ENCODE assay signal across 17 cellular contexts in the genomic region with DNA sequence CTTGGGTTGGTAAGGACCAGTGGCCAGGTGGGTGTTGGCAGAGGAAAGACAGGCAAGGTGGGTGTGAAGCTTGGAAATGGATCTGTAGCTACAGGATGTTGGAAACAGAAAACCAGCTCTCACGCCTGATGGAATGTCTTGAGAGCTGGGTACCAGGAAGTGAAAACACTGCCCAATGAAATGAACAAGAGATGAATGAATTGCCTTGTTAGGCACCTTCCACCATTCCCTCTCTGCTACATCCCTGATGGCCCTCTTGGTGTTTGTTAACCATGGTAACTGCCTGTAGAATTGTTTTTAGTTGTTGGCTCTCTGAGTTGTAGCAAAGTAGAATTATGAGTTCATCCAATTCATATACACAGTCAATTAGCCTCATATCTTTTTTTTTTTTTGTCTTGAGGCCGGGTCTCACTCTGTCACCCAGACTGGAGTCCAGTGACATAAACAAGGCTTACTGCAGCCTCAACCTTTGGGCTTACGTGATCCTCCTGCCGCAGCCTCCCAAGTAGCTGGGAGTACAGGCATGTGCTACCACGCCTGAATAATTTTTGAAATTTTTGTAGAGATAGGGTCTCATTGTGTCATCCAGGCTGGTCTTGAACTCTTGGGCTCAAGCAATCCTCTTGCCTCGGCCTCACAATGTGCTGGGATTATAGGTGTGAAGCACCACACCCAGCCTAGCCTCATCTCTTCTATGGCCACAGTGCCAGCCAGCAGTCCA. TPM values are rescaled to one million over a fixed set of nuclear protein-coding genes. Genes with fewer than 3 reads are reported as not detected.
A peak's percentile ranks its signal among the peaks of the same experiment; 100 is the strongest.
DNase-seq lines count a peak whose midpoint lies in the region; ATAC-seq, FAIRE-seq and TF ChIP-seq lines count a peak whose summit lies in the region.
"Had no signal": no experiment of that assay in that cellular context is flagged by ENCODE, and none has a peak within 500 bp of the region (broad histone marks: within the 10 kb centered on the region; RNA-seq: fewer than 3 reads in every experiment).

No MANE protein-coding gene starts in this region.

- H3K27ac Mint-ChIP-seq in MCF 10A (ENCODE audit: low read depth, unreplicated experiment): no peak overlapping the region
- peak overlapping the region; percentile 49 for H3K27ac Mint-ChIP-seq in central memory CD8-positive, alpha-beta T cell (ENCODE audit: low read depth)
- peak overlapping the region; percentile 84 for H3K27ac Mint-ChIP-seq in stimulated activated effector memory CD8-positive, alpha-beta T cell treated with anti-CD3 and anti-CD28 coated beads, Interleukin-12 subunit alpha, Interleukin-12 subunit beta, amount 100 ng/mL, for 72 hours

- no peaks in the 10 kb centered on the region for H3K27me3 Mint-ChIP-seq in MCF 10A (ENCODE audit: insufficient read depth, unreplicated experiment)
- H3K27me3 Mint-ChIP-seq in central memory CD8-positive, alpha-beta T cell: no peaks in the 10 kb centered on the region

- TF ChIP-seq POLR2A in breast epithelium (IDR thresholded peaks at IDR 0.05): no peak

- CTCF ChIA-PET in MCF 10A (lab: Yijun Ruan, JAX): interaction anchor here (0.6 to 1.9 kb wide), 3 partner anchors 37 to 52 kb away, joined by 3 to 5 read pairs (median 4); no protein-coding TSS in a partner anchor

- H3K9me3 ChIP-seq in breast epithelium (no peaks in the 10 kb centered on the region), small intestine (ENCODE audit: control insufficient read depth, low read depth) (no peaks in the 10 kb centered on the region)
- H3K9me3 ChIP-seq: heart left ventricle had no signal

- WGBS in small intestine, 3 donors: 85 to 88% (median 87%) methylated on average over 6 of the region's 6 CpGs

- intact Hi-C loops in breast epithelium (cut with DNase I; ENCODE audit: low total_unique reads): no loop called here
- intact Hi-C loops in MCF 10A (cut with micrococcal nuclease): no loop called here

- H3K27me3 ChIP-seq in breast epithelium (no peaks in the 10 kb centered on the region), small intestine (ENCODE audit: control insufficient read depth in 2 of 2, insufficient read depth in 2 of 2, low read length in 2 of 2) (no peaks in the 10 kb centered on the region)
- H3K27me3 ChIP-seq: heart left ventricle had no signal

- no peaks in the 10 kb centered on the region for H3K9me3 Mint-ChIP-seq in MCF 10A (ENCODE audit: unreplicated experiment)
- no peaks in the 10 kb centered on the region for H3K9me3 Mint-ChIP-seq in central memory CD8-positive, alpha-beta T cell
- no peaks in the 10 kb centered on the region for H3K9me3 Mint-ChIP-seq in stimulated activated effector memory CD8-positive, alpha-beta T cell treated with anti-CD3 and anti-CD28 coated beads, Interleukin-12 subunit alpha, Interleukin-12 subunit beta, amount 100 ng/mL, for 72 hours

- DNase-seq in breast epithelium (ENCODE audit: low spot score in 2 of 2) (no peak), MCF 10A (ENCODE audit: unreplicated experiment) (no peak), Kasumi-1 (lab: John Stamatoyannopoulos, UW) (no peak), small intestine (no peak)
- no peak for DNase-seq in central memory CD8-positive, alpha-beta T cell (ENCODE audit: low spot score in 2 of 2)
- no peak for DNase-seq in stimulated activated effector memory CD8-positive, alpha-beta T cell treated with anti-CD3 and anti-CD28 coated beads, Interleukin-12 subunit alpha, Interleukin-12 subunit beta, amount 100 ng/mL, for 72 hours (ENCODE audit: low spot score in 2 of 2)
- no peak for DNase-seq in central memory CD4-positive, alpha-beta T cell
- DNase-seq: activated CD4-positive, alpha-beta T cell treated with anti-CD3 and anti-CD28 coated beads for 48 hours; activated naive CD4-positive, alpha-beta T cell treated with anti-CD3 and anti-CD28 coated beads, Interleukin-2, amount 50 U/mL, for 16 hours; cerebellar nuclear complex; heart left ventricle; left cardiac atrium; NCI-H345; OCI-M1 had no signal

- FAIRE-seq in small intestine (lab: Jason Lieb, UNC): no peak
- FAIRE-seq: H1 had no signal

- H3K27ac ChIP-seq in breast epithelium (peak overlapping the region; percentile 8 to 64), small intestine (ENCODE audit: low read depth in 1 of 2, low read length in 1 of 2) (peak overlapping the region in 1 of 2 donors; percentile 0)
- H3K27ac ChIP-seq: epithelial cell of prostate, heart left ventricle had no signal

- POLR2A ChIA-PET in MCF 10A (lab: Yijun Ruan, JAX): interaction anchor here (0.7 kb wide), 1 partner anchor 23 kb away, joined by 3 read pairs; no protein-coding TSS in a partner anchor

- H3K4me3 ChIP-seq in breast epithelium (no peak overlapping the region), small intestine (ENCODE audit: low read depth in 1 of 2, low read length in 2 of 2) (no peak overlapping the region)
- H3K4me3 ChIP-seq: heart left ventricle had no signal

- peaks cover 30% of the 10 kb centered on the region for H3K36me3 Mint-ChIP-seq in MCF 10A (ENCODE audit: insufficient read depth, unreplicated experiment)
- peaks cover 13% of the 10 kb centered on the region for H3K36me3 Mint-ChIP-seq in central memory CD8-positive, alpha-beta T cell (ENCODE audit: insufficient read depth)
- peaks cover 31% of the 10 kb centered on the region for H3K36me3 Mint-ChIP-seq in stimulated activated effector memory CD8-positive, alpha-beta T cell treated with anti-CD3 and anti-CD28 coated beads, Interleukin-12 subunit alpha, Interleukin-12 subunit beta, amount 100 ng/mL, for 72 hours

- no TSS peak for BruUV-seq in MCF 10A (replicated peaks; lab: Mats Ljungman, UMichigan)

- no peaks in the 10 kb centered on the region for H3K36me3 ChIP-seq in breast epithelium
- H3K36me3 ChIP-seq in small intestine (ENCODE audit: control insufficient read depth in 2 of 2, insufficient read depth in 2 of 2, low read length in 2 of 2): no peaks in the 10 kb centered on the region

- no peak for TF ChIP-seq CTCF in breast epithelium (IDR thresholded peaks at IDR 0.05)
- TF ChIP-seq CTCF in MCF 10A (IDR thresholded peaks at IDR 0.05; ENCODE audit: unreplicated experiment): no peak

- H3K4me1 ChIP-seq in breast epithelium (no peaks in the 10 kb centered on the region), small intestine (ENCODE audit: control insufficient read depth in 2 of 2, insufficient read depth in 1 of 2, low read depth in 1 of 2, low read length in 1 of 2) (peaks cover 0 to 2% of the 10 kb centered on the region in 2 donors)

- H3K4me1 Mint-ChIP-seq in MCF 10A (ENCODE audit: insufficient read depth, unreplicated experiment): peaks cover 6% of the 10 kb centered on the region
- peaks cover 56% of the 10 kb centered on the region for H3K4me1 Mint-ChIP-seq in central memory CD8-positive, alpha-beta T cell
- H3K4me1 Mint-ChIP-seq in stimulated activated effector memory CD8-positive, alpha-beta T cell treated with anti-CD3 and anti-CD28 coated beads, Interleukin-12 subunit alpha, Interleukin-12 subunit beta, amount 100 ng/mL, for 72 hours: peaks cover 49% of the 10 kb centered on the region

- no peak overlapping the region for H3K4me3 Mint-ChIP-seq in MCF 10A (ENCODE audit: unreplicated experiment)
- peak overlapping the region; percentile 25 for H3K4me3 Mint-ChIP-seq in central memory CD8-positive, alpha-beta T cell
- H3K4me3 Mint-ChIP-seq in stimulated activated effector memory CD8-positive, alpha-beta T cell treated with anti-CD3 and anti-CD28 coated beads, Interleukin-12 subunit alpha, Interleukin-12 subunit beta, amount 100 ng/mL, for 72 hours: no peak overlapping the region

- peak; percentile 52 for ATAC-seq in HG03432 (IDR thresholded peaks at IDR 0.05; ENCODE audit: unreplicated experiment)
- peak; percentile 10 for ATAC-seq in central memory CD8-positive, alpha-beta T cell (replicated peaks; ENCODE audit: extremely low read depth, poor library complexity, severe bottlenecking)
- no peak for ATAC-seq in stimulated activated effector memory CD8-positive, alpha-beta T cell treated with anti-CD3 and anti-CD28 coated beads, Interleukin-12 subunit alpha, Interleukin-12 subunit beta, amount 100 ng/mL, for 72 hours
- ATAC-seq: heart left ventricle, left cardiac atrium had no signal

RNA-seq across cellular contexts. Expression of gene KCMF1, which starts 9.5 kb away (rescaled TPM):
- total RNA-seq in breast epithelium (10 to 100 TPM; 35.7 to 68.6 (median 49.3) TPM), MCF 10A (2022) (169 and 170 TPM in 2 replicates)
- 10 to 100 TPM; 31.9 to 58.9 (median 51.7) TPM for polyA plus RNA-seq in small intestine
